Comparison of ENCODE assay signal across 23 cellular contexts in genomic region chr10:10333622-10334021, GRCh38.
A peak's percentile ranks its signal among the peaks of the same experiment; 100 is the strongest.
DNase-seq lines count a peak whose midpoint lies in the region; ATAC-seq and TF ChIP-seq lines count a peak whose summit lies in the region.
"Had no signal": no experiment of that assay in that cellular context is flagged by ENCODE, and none has a peak within 500 bp of the region (broad histone marks: within the 10 kb centered on the region; RNA-seq: fewer than 3 reads in every experiment).

No MANE protein-coding gene starts in this region.

- H3K18ac ChIP-seq in trophoblast cell (ENCODE audit: low read length): no peak overlapping the region

- no peak overlapping the region for H3K14ac ChIP-seq in trophoblast cell (ENCODE audit: low read length)

- H3K4me3 ChIP-seq in testis (no peak overlapping the region), trophoblast cell (ENCODE audit: low read depth, low read length) (no peak overlapping the region), brain microvascular endothelial cell (ENCODE audit: low read depth, low read length) (no peak overlapping the region)
- H3K4me3 ChIP-seq: BLaER1, GM12878 had no signal

- in situ Hi-C loops in SK-MEL-5 (cut with HindIII; ENCODE audit: low pct_unique_long_range_greater_than_20kb, low sequenced_read_pairs): no loop called here
- in situ Hi-C loops in brain microvascular endothelial cell (cut with HindIII; ENCODE audit: low pct_ligation_motif_present, low sequenced_read_pairs): no loop called here

- H2BK5ac ChIP-seq in trophoblast cell (ENCODE audit: low read depth, low read length, poor library complexity): no peak overlapping the region

- H3K4me2 ChIP-seq in trophoblast cell (ENCODE audit: low read length): no peak overlapping the region
- H3K4me2 ChIP-seq: BLaER1 had no signal

- no peaks in the 10 kb centered on the region for H3K79me1 ChIP-seq in trophoblast cell (ENCODE audit: low read length)

- no peaks in the 10 kb centered on the region for H3K79me2 ChIP-seq in trophoblast cell (ENCODE audit: control insufficient read depth, insufficient read depth, low read length, poor library complexity)

- TF ChIP-seq POLR2A in testis (IDR thresholded peaks at IDR 0.05): no peak

- DNase-seq in SK-MEL-5 (ENCODE audit: low read depth, low spot score) (peak; percentile 50), foreskin melanocyte (peak; percentile 65), testis (peak; percentile 42), trophoblast cell (no peak), brain microvascular endothelial cell (no peak)
- DNase-seq: 8988T; ACHN; BE2C; C1 segment of cervical spinal cord; CD4-positive, alpha-beta memory T cell; CD4-positive, CD25-positive, alpha-beta regulatory T cell; CD8-positive, alpha-beta memory T cell; COR-L47; DMS 273 treated with DMSO at 0.1 percent for 48 hours; DMS153; DMS53; DMS79; DND-41; EL; GDM1 had no signal

- H4K12ac ChIP-seq in trophoblast cell (ENCODE audit: low read depth, low read length): no peak overlapping the region

- H2AFZ ChIP-seq in trophoblast cell (ENCODE audit: insufficient read depth, low read length, poor library complexity): no peak overlapping the region

- TF ChIP-seq CTCF in testis (IDR thresholded peaks at IDR 0.05) (no peak), brain microvascular endothelial cell (IDR thresholded peaks at IDR 0.05; ENCODE audit: low read depth, low read length, missing control alignments) (no peak)

- no peak overlapping the region for H4K91ac ChIP-seq in trophoblast cell (ENCODE audit: low read depth, low read length)

- peak overlapping the region in 1 of 2 donors; percentile 39 for H3K27ac ChIP-seq in testis
- H3K27ac ChIP-seq in trophoblast cell (ENCODE audit: low read depth, low read length): no peak overlapping the region
- no peak overlapping the region for H3K27ac ChIP-seq in brain microvascular endothelial cell
- H3K27ac ChIP-seq: BLaER1 had no signal

- H2AK5ac ChIP-seq in trophoblast cell (ENCODE audit: low read length): no peak overlapping the region

- no peaks in the 10 kb centered on the region for H3K27me3 ChIP-seq in testis
- no peaks in the 10 kb centered on the region for H3K27me3 ChIP-seq in trophoblast cell (ENCODE audit: insufficient read depth, low read length)
- no peaks in the 10 kb centered on the region for H3K27me3 ChIP-seq in brain microvascular endothelial cell (replicated peaks)
- H3K27me3 ChIP-seq: BE2C, BLaER1 had no signal

- ATAC-seq in HG03378 (IDR thresholded peaks at IDR 0.05; ENCODE audit: unreplicated experiment): no peak
- ATAC-seq: GM12878 had no signal

- H2BK12ac ChIP-seq in trophoblast cell (ENCODE audit: low read length): no peak overlapping the region

- H3K9ac ChIP-seq in trophoblast cell (ENCODE audit: low read length): no peak overlapping the region
- H3K9ac ChIP-seq: BLaER1 had no signal

- H3K36me3 ChIP-seq in testis (ENCODE audit: low read depth, missing control alignments) (no peaks in the 10 kb centered on the region), trophoblast cell (ENCODE audit: control insufficient read depth in 1 of 2, insufficient read depth in 2 of 2, low read length in 2 of 2) (no peaks in the 10 kb centered on the region), brain microvascular endothelial cell (replicated peaks) (no peaks in the 10 kb centered on the region)
- H3K36me3 ChIP-seq: BE2C, BLaER1 had no signal

- H3K9me3 ChIP-seq in testis (no peaks in the 10 kb centered on the region), trophoblast cell (ENCODE audit: insufficient read depth, low read depth, low read length) (no peaks in the 10 kb centered on the region)
- H3K9me3 ChIP-seq: BE2C, BLaER1 had no signal

- 48 to 73% methylated on average over 4 of the region's 4 CpGs for WGBS in testis, 2 donors
- no CpG with 5 or more reads among the region's 4 CpGs for WGBS in trophoblast cell (ENCODE audit: extremely low coverage, insufficient coverage, insufficient read length)

- H3K23ac ChIP-seq in trophoblast cell (ENCODE audit: low read length): no peak overlapping the region

- no peak overlapping the region for H3K4ac ChIP-seq in trophoblast cell (ENCODE audit: low read depth, low read length)

- intact Hi-C loops in testis (cut with DNase I; ENCODE audit: low total_unique reads): no loop called here

- no peak overlapping the region for H4K8ac ChIP-seq in trophoblast cell (ENCODE audit: low read depth, low read length)

- H2BK120ac ChIP-seq in trophoblast cell (ENCODE audit: insufficient read depth, low read length, poor library complexity): no peak overlapping the region

- H3K4me1 ChIP-seq in testis (no peaks in the 10 kb centered on the region), trophoblast cell (ENCODE audit: control insufficient read depth in 1 of 2, insufficient read depth in 2 of 2, low read length in 2 of 2) (no peaks in the 10 kb centered on the region)
- H3K4me1 ChIP-seq: BE2C, BLaER1 had no signal

Comparison
In these comparisons a context has a peak if more than half of its experiments do, and no peak if none do; other contexts are left out.
1. DNase-seq: peak in SK-MEL-5 (single experiment), foreskin melanocyte (single experiment) and testis (single experiment); none in trophoblast cell (0 of 2) and brain microvascular endothelial cell (single experiment).